ENCODE assay signal across 8 cellular contexts in the genomic region with DNA sequence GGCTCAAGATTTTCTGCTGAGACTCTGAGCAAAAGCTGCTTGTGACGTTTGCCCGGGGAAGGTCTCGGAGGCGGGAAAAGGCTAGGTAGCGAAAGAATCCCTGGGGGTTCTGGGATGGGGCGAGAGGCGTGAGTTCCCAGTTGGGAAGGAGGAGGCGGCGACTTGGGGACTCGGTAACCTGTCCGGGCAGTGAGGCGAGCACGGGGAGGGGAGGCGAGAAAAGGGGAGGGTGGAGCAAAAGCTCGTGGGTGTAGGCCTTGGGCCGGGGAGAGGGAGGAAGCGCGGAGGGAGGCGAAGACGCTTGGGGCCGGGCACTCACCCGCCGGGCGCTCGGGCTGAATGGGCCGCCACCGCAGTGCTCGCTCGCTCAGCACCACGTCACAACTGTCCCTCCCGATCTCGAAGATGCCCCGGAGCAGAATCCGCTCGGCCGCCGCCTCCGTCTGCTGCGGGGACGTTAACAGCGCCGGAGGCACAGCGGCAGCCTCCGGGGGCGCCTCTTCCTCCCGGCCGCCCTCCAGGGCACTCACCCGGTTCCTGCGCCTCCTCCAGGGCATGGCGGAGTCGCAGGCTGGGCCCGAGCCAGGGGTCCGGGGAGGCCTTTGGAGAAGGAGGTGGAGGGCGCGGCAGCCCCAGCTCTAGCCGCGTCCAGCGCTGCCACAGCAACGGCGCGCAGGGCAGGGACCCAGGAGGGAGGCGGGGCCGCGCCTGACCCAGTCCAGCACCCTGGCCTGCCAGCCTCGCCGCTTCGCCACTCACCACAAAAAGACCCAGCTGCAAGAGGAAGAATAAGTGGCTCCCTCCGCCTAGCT. TPM values are rescaled to one million over a fixed set of nuclear protein-coding genes. Genes with fewer than 3 reads are reported as not detected.
DNase-seq lines count a peak whose midpoint lies in the region; ATAC-seq, FAIRE-seq and TF ChIP-seq lines count a peak whose summit lies in the region.

A gene with protein sequence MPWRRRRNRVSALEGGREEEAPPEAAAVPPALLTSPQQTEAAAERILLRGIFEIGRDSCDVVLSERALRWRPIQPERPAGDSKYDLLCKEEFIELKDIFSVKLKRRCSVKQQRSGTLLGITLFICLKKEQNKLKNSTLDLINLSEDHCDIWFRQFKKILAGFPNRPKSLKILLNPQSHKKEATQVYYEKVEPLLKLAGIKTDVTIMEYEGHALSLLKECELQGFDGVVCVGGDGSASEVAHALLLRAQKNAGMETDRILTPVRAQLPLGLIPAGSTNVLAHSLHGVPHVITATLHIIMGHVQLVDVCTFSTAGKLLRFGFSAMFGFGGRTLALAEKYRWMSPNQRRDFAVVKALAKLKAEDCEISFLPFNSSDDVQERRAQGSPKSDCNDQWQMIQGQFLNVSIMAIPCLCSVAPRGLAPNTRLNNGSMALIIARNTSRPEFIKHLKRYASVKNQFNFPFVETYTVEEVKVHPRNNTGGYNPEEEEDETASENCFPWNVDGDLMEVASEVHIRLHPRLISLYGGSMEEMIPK (minus strand): TSS at position 656 of the 812 bp plus-strand sequence. CDS start 99 bp downstream, at position 557.

- peak in 3 of 4 donors; percentile 32 to 57 (median 47) for ATAC-seq in psoas muscle

- H3K4me3 ChIP-seq in HFF-Myc (replicated peaks; ENCODE audit: low read depth, low read length) (peak within 1 kb of the TSS; percentile 37), NB4 (ENCODE audit: low read depth, low read length) (no peak within 1 kb of the TSS), left ventricle myocardium inferior (peak within 1 kb of the TSS; percentile 68), psoas muscle (peak within 1 kb of the TSS; percentile 64)

- TF ChIP-seq CTCF in 22Rv1 (IDR thresholded peaks at IDR 0.05): peak; percentile 2; the same call in 1 of the 2 replicates
- TF ChIP-seq CTCF in HFF-Myc (IDR thresholded peaks at IDR 0.05; ENCODE audit: low read depth, low read length, missing control alignments): no peak
- no peak for TF ChIP-seq CTCF in NB4 (IDR thresholded peaks at IDR 0.05; ENCODE audit: low read depth, low read length)
- TF ChIP-seq CTCF in left ventricle myocardium inferior (IDR thresholded peaks at IDR 0.05; ENCODE audit: borderline replicate concordance): no peak
- no peak for TF ChIP-seq CTCF in psoas muscle (IDR thresholded peaks at IDR 0.05)

- H3K27ac ChIP-seq in 22Rv1 (no peak within 1 kb of the TSS), left ventricle myocardium inferior (replicated peaks) (no peak within 1 kb of the TSS), psoas muscle (no peak within 1 kb of the TSS)

- peak; percentile 54 for FAIRE-seq in GM12891 (lab: Jason Lieb, UNC)

- DNase-seq in GM12891 (ENCODE audit: insufficient read length, low spot score) (peak; percentile 47), HFF-Myc (ENCODE audit: extremely low read depth, low read depth) (no peak), NB4 (ENCODE audit: low read depth) (peak; percentile 5), left ventricle myocardium inferior (peak; percentile 27), psoas muscle (peak; percentile 17 to 44), GOT3 (lab: John Stamatoyannopoulos, UW) (no peak)
- peak; percentile 19 for DNase-seq in activated naive CD4-positive, alpha-beta T cell treated with anti-CD3 and anti-CD28 coated beads, Interleukin-2, amount 50 U/mL, for 16 hours

- H3K4me1 ChIP-seq in left ventricle myocardium inferior (peaks cover 10% of the 10 kb centered on the region), psoas muscle (no peaks in the 10 kb centered on the region)

- peaks cover 69% of the 10 kb centered on the region for H3K27me3 ChIP-seq in left ventricle myocardium inferior (ENCODE audit: low read depth)
- H3K27me3 ChIP-seq in psoas muscle (ENCODE audit: insufficient read depth in 3 of 3, low read length in 2 of 3): peaks cover 0 to 29% (median 8%) of the 10 kb centered on the region in 3 donors

- no peaks in the 10 kb centered on the region for H3K36me3 ChIP-seq in left ventricle myocardium inferior
- no peaks in the 10 kb centered on the region for H3K36me3 ChIP-seq in psoas muscle (ENCODE audit: insufficient read depth in 1 of 2, low read depth in 1 of 2)

- no peaks in the 10 kb centered on the region for H3K9me3 ChIP-seq in left ventricle myocardium inferior (replicated peaks)
- H3K9me3 ChIP-seq in psoas muscle: no peaks in the 10 kb centered on the region

- no peak for TF ChIP-seq POLR2A in GM12891 (IDR thresholded peaks at IDR 0.05; ENCODE audit: low read depth, low read length)
- TF ChIP-seq POLR2A in NB4 (IDR thresholded peaks at IDR 0.05; ENCODE audit: extremely low read depth, insufficient read length): no peak

- WGBS in psoas muscle, 3 donors: 1 to 3% (median 2%) methylated on average over 48 to 68 of the region's 68 CpGs

- intact Hi-C loops in left ventricle myocardium inferior (cut with micrococcal nuclease): no loop called here
- intact Hi-C loops in psoas muscle (cut with DNase I): loop anchor here in 1 of 2 donors (5.0 kb wide), 1 partner anchor 1894 kb away; no protein-coding TSS in a partner anchor

TF ChIP-seq in GM12891, 5 proteins besides CTCF, POLR2A, EP300 and RAD21:
- TF ChIP-seq TAF1 (IDR thresholded peaks at IDR 0.05; ENCODE audit: low read depth, low read length) (no peak), SPI1 (IDR thresholded peaks at IDR 0.05; ENCODE audit: low read depth, low read length) (no peak), PAX5 (IDR thresholded peaks at IDR 0.05; ENCODE audit: insufficient read depth, low read length, severe bottlenecking) (no peak), POU2F2 (IDR thresholded peaks at IDR 0.05; ENCODE audit: low read depth, low read length) (no peak), POLR2AphosphoS5 (IDR thresholded peaks at IDR 0.05; ENCODE audit: low read depth, low read length) (no peak)

RNA-seq across cellular contexts. Expression of the gene that starts here (rescaled TPM):
- polyA plus RNA-seq in GM12891 (2012; ENCODE audit: low read depth, missing spikeins): 8.3 TPM
- total RNA-seq in left ventricle myocardium inferior (not detected), psoas muscle (not detected)
- polyA plus RNA-seq in psoas muscle: not detected

Comparison
In these comparisons a context has a peak if more than half of its experiments do, and no peak if none do; other contexts are left out.
1. Peak in DNase-seq and H3K4me3 ChIP-seq in left ventricle myocardium inferior; RNA of the gene not detected or under 1 TPM.
2. Peak in DNase-seq, ATAC-seq and H3K4me3 ChIP-seq in psoas muscle; RNA of the gene not detected or under 1 TPM.
3. DNase-seq: peak in GM12891 (single experiment), NB4 (single experiment) and activated naive CD4-positive, alpha-beta T cell treated with anti-CD3 and anti-CD28 coated beads, Interleukin-2, amount 50 U/mL, for 16 hours (single experiment); none in HFF-Myc (single experiment) and GOT3 (single experiment).